ENCODE assay signal across 8 cellular contexts in genomic region chr5:66828046-66828550, GRCh38.
DNase-seq lines count a peak whose midpoint lies in the region; FAIRE-seq and TF ChIP-seq lines count a peak whose summit lies in the region.

No MANE protein-coding gene starts in this region.

- no peak for TF ChIP-seq CTCF in OCI-LY7 (conservative IDR thresholded peaks at IDR 0.05; ENCODE audit: low read length)

- H4K20me1 ChIP-seq in OCI-LY7 (ENCODE audit: insufficient read depth, low read length), result no peaks in the 10 kb centered on the region

- no peak for DNase-seq in activated naive CD4-positive, alpha-beta T cell treated with anti-CD3 and anti-CD28 coated beads for 36 hours
- DNase-seq in activated naive CD4-positive, alpha-beta T cell treated with anti-CD3 and anti-CD28 coated beads, Interleukin-2, amount 50 U/mL, for 16 hours, result no peak
- DNase-seq in activated T-helper 2 cell treated with anti-CD3 and anti-CD28 coated beads, Interferon-gamma antibody, Interleukin-2, Interleukin-4, amounts not matched to agents 10 μg/mL and 5 μg/mL and 100 μg/mL, durations not matched to agents 14 hours and 24 hours and 36 hours (ENCODE audit: low spot score), result no peak
- DNase-seq in iPS-NIHi11 (ENCODE audit: low spot score), result peak; percentile 22
- no peak for DNase-seq in OCI-LY7 (ENCODE audit: low spot score)
- no peak for DNase-seq in NCI-H774 (lab: John Stamatoyannopoulos, UW)
- DNase-seq in RCC 7860 (ENCODE audit: low spot score), result no peak

- H3K79me2 ChIP-seq in OCI-LY7 (ENCODE audit: insufficient read depth, low read depth, low read length), result no peaks in the 10 kb centered on the region

- CTCF ChIA-PET in activated naive CD4-positive, alpha-beta T cell treated with anti-CD3 and anti-CD28 coated beads for 36 hours (lab: Charles Lee), result interaction anchor here (0.7 to 3.3 kb wide), 5 partner anchors 8 to 37 kb away, joined by 3 to 25 read pairs (median 4); no protein-coding TSS in a partner anchor
- CTCF ChIA-PET in OCI-LY7 (lab: Charles Lee; ENCODE audit: unreplicated experiment), result no interaction called here

- FAIRE-seq in RCC 7860 (lab: Jason Lieb, UNC), result no peak

- peak overlapping the region; percentile 84 for H3K27ac Mint-ChIP-seq in activated naive CD4-positive, alpha-beta T cell treated with anti-CD3 and anti-CD28 coated beads for 36 hours
- H3K27ac Mint-ChIP-seq in activated T-helper 2 cell treated with anti-CD3 and anti-CD28 coated beads, Interferon-gamma antibody, Interleukin-2, Interleukin-4, amounts not matched to agents 10 μg/mL and 5 μg/mL and 100 μg/mL, durations not matched to agents 14 hours and 24 hours and 36 hours, result peak overlapping the region; percentile 86

- no TSS peak for BruUV-seq in OCI-LY7 (replicated peaks; lab: Mats Ljungman, UMichigan)

- no peaks in the 10 kb centered on the region for H3K9me2 ChIP-seq in OCI-LY7 (ENCODE audit: insufficient read depth, low read length)

- no peak overlapping the region for H3K9ac ChIP-seq in stomach smooth muscle (ENCODE audit: low read length in 2 of 2)

- H3K4me3 ChIP-seq in stomach smooth muscle (ENCODE audit: low read length in 2 of 2), result peak overlapping the region; percentile 72 to 89
- no peak overlapping the region for H3K4me3 ChIP-seq in OCI-LY7 (ENCODE audit: low read depth, low read length, poor library complexity, severe bottlenecking)

- no peaks in the 10 kb centered on the region for H3K36me3 Mint-ChIP-seq in activated naive CD4-positive, alpha-beta T cell treated with anti-CD3 and anti-CD28 coated beads for 36 hours (ENCODE audit: low read depth)
- no peaks in the 10 kb centered on the region for H3K36me3 Mint-ChIP-seq in activated T-helper 2 cell treated with anti-CD3 and anti-CD28 coated beads, Interferon-gamma antibody, Interleukin-2, Interleukin-4, amounts not matched to agents 10 μg/mL and 5 μg/mL and 100 μg/mL, durations not matched to agents 14 hours and 24 hours and 36 hours (ENCODE audit: low read depth)

- H3K27ac ChIP-seq in stomach smooth muscle (ENCODE audit: low read length) (no peak overlapping the region), OCI-LY7 (ENCODE audit: low read depth, low read length, poor library complexity, severe bottlenecking) (no peak overlapping the region)

- H3K4me1 Mint-ChIP-seq in activated naive CD4-positive, alpha-beta T cell treated with anti-CD3 and anti-CD28 coated beads for 36 hours (ENCODE audit: low read depth), result peaks cover 27% of the 10 kb centered on the region
- H3K4me1 Mint-ChIP-seq in activated T-helper 2 cell treated with anti-CD3 and anti-CD28 coated beads, Interferon-gamma antibody, Interleukin-2, Interleukin-4, amounts not matched to agents 10 μg/mL and 5 μg/mL and 100 μg/mL, durations not matched to agents 14 hours and 24 hours and 36 hours (ENCODE audit: low read depth), result peaks cover 40% of the 10 kb centered on the region

- peaks cover 25% of the 10 kb centered on the region for H3K27me3 Mint-ChIP-seq in activated naive CD4-positive, alpha-beta T cell treated with anti-CD3 and anti-CD28 coated beads for 36 hours (ENCODE audit: low read depth)
- H3K27me3 Mint-ChIP-seq in activated T-helper 2 cell treated with anti-CD3 and anti-CD28 coated beads, Interferon-gamma antibody, Interleukin-2, Interleukin-4, amounts not matched to agents 10 μg/mL and 5 μg/mL and 100 μg/mL, durations not matched to agents 14 hours and 24 hours and 36 hours (ENCODE audit: low read depth), result peaks cover 12% of the 10 kb centered on the region

- no peak overlapping the region for H2AFZ ChIP-seq in OCI-LY7 (ENCODE audit: low read length)

- no peaks in the 10 kb centered on the region for H3K36me3 ChIP-seq in stomach smooth muscle (ENCODE audit: control insufficient read depth in 2 of 2, insufficient read depth in 2 of 2, low read length in 2 of 2)
- H3K36me3 ChIP-seq in OCI-LY7 (ENCODE audit: insufficient read depth, low read length), result no peaks in the 10 kb centered on the region

- peaks cover 1% of the 10 kb centered on the region for H3K9me3 Mint-ChIP-seq in activated naive CD4-positive, alpha-beta T cell treated with anti-CD3 and anti-CD28 coated beads for 36 hours
- peaks cover 1% of the 10 kb centered on the region for H3K9me3 Mint-ChIP-seq in activated T-helper 2 cell treated with anti-CD3 and anti-CD28 coated beads, Interferon-gamma antibody, Interleukin-2, Interleukin-4, amounts not matched to agents 10 μg/mL and 5 μg/mL and 100 μg/mL, durations not matched to agents 14 hours and 24 hours and 36 hours

- H3K4me1 ChIP-seq in stomach smooth muscle (ENCODE audit: control insufficient read depth, insufficient read depth, low read length) (peaks cover 4% of the 10 kb centered on the region), OCI-LY7 (ENCODE audit: insufficient read depth, low read length, poor library complexity, severe bottlenecking) (no peaks in the 10 kb centered on the region)

- intact Hi-C loops in activated naive CD4-positive, alpha-beta T cell treated with anti-CD3 and anti-CD28 coated beads for 36 hours (cut with micrococcal nuclease), result loop anchor here (1.0 to 10.0 kb wide), 6 partner anchors 339 to 1427 kb away; partner anchors contain the start of genes ERBIN, NLN, SGTB and SHLD3
- intact Hi-C loops in activated T-helper 2 cell treated with anti-CD3 and anti-CD28 coated beads, Interferon-gamma antibody, Interleukin-2, Interleukin-4, amounts not matched to agents 10 μg/mL and 5 μg/mL and 100 μg/mL, durations not matched to agents 14 hours and 24 hours and 36 hours (cut with micrococcal nuclease), result loop anchor here (1.0 to 10.0 kb wide), 7 partner anchors 12 to 683 kb away; partner anchors contain the start of gene SREK1
- intact Hi-C loops in OCI-LY7 (cut with micrococcal nuclease; ENCODE audit: unreplicated experiment), result no loop called here

- POLR2A ChIA-PET in OCI-LY7 (lab: Charles Lee), result interaction anchor here (0.6 to 1.8 kb wide), 2 partner anchors 9 to 16 kb away, joined by 5 read pairs; no protein-coding TSS in a partner anchor

- H3K4me3 Mint-ChIP-seq in activated naive CD4-positive, alpha-beta T cell treated with anti-CD3 and anti-CD28 coated beads for 36 hours, result peak overlapping the region; percentile 87
- H3K4me3 Mint-ChIP-seq in activated T-helper 2 cell treated with anti-CD3 and anti-CD28 coated beads, Interferon-gamma antibody, Interleukin-2, Interleukin-4, amounts not matched to agents 10 μg/mL and 5 μg/mL and 100 μg/mL, durations not matched to agents 14 hours and 24 hours and 36 hours (ENCODE audit: low read depth), result peak overlapping the region; percentile 88

- no peak overlapping the region; the same call in 1 of the 2 replicates for H3K4me2 ChIP-seq in OCI-LY7 (ENCODE audit: low read length)

- no peaks in the 10 kb centered on the region for H3K9me3 ChIP-seq in stomach smooth muscle (ENCODE audit: control insufficient read depth in 2 of 2, low read length in 2 of 2)
- no peaks in the 10 kb centered on the region for H3K9me3 ChIP-seq in OCI-LY7 (ENCODE audit: low read length)

- H3K27me3 ChIP-seq in stomach smooth muscle (ENCODE audit: control insufficient read depth in 1 of 2, insufficient read depth in 2 of 2, low read length in 2 of 2), result peaks cover 5 to 8% of the 10 kb centered on the region in 2 donors
